In genomic region chr2:230953843-230954242, GRCh38 we compare ENCODE assay signal across 18 cellular contexts. TPM values are rescaled to one million over a fixed set of nuclear protein-coding genes. Genes with fewer than 3 reads are reported as not detected.
DNase-seq lines count a peak whose midpoint lies in the region; ATAC-seq lines count a peak whose summit lies in the region.
"Had no signal": no experiment of that assay in that cellular context is flagged by ENCODE, and none has a peak within 500 bp of the region (broad histone marks: within the 10 kb centered on the region; RNA-seq: fewer than 3 reads in every experiment).

No MANE protein-coding gene starts in this region.

- H3K27me3 Mint-ChIP-seq in activated T-helper 1 cell treated with anti-CD3 and anti-CD28 coated beads, Interleukin-12 subunit alpha, Interleukin-12 subunit beta, Interleukin-2, Interleukin-4 antibody, amounts not matched to agents 30 ng/mL and 10 ng/mL and 1 ng/mL, durations not matched to agents 14 hours and 24 hours and 36 hours (ENCODE audit: insufficient read depth), result peaks cover 65% of the 10 kb centered on the region

- no peaks in the 10 kb centered on the region for H3K9me3 Mint-ChIP-seq in activated T-helper 1 cell treated with anti-CD3 and anti-CD28 coated beads, Interleukin-12 subunit alpha, Interleukin-12 subunit beta, Interleukin-2, Interleukin-4 antibody, amounts not matched to agents 30 ng/mL and 10 ng/mL and 1 ng/mL, durations not matched to agents 14 hours and 24 hours and 36 hours

- no peak overlapping the region for H3K27ac Mint-ChIP-seq in activated T-helper 1 cell treated with anti-CD3 and anti-CD28 coated beads, Interleukin-12 subunit alpha, Interleukin-12 subunit beta, Interleukin-2, Interleukin-4 antibody, amounts not matched to agents 30 ng/mL and 10 ng/mL and 1 ng/mL, durations not matched to agents 14 hours and 24 hours and 36 hours

- peaks cover 34% of the 10 kb centered on the region for H3K4me1 Mint-ChIP-seq in activated T-helper 1 cell treated with anti-CD3 and anti-CD28 coated beads, Interleukin-12 subunit alpha, Interleukin-12 subunit beta, Interleukin-2, Interleukin-4 antibody, amounts not matched to agents 30 ng/mL and 10 ng/mL and 1 ng/mL, durations not matched to agents 14 hours and 24 hours and 36 hours (ENCODE audit: low read depth)

- H3K36me3 Mint-ChIP-seq in activated T-helper 1 cell treated with anti-CD3 and anti-CD28 coated beads, Interleukin-12 subunit alpha, Interleukin-12 subunit beta, Interleukin-2, Interleukin-4 antibody, amounts not matched to agents 30 ng/mL and 10 ng/mL and 1 ng/mL, durations not matched to agents 14 hours and 24 hours and 36 hours (ENCODE audit: low read depth), result no peaks in the 10 kb centered on the region

- intact Hi-C loops in activated T-helper 1 cell treated with anti-CD3 and anti-CD28 coated beads, Interleukin-12 subunit alpha, Interleukin-12 subunit beta, Interleukin-2, Interleukin-4 antibody, amounts not matched to agents 30 ng/mL and 10 ng/mL and 1 ng/mL, durations not matched to agents 14 hours and 24 hours and 36 hours (cut with micrococcal nuclease), result no loop called here

- no peak overlapping the region for H3K4me3 Mint-ChIP-seq in activated T-helper 1 cell treated with anti-CD3 and anti-CD28 coated beads, Interleukin-12 subunit alpha, Interleukin-12 subunit beta, Interleukin-2, Interleukin-4 antibody, amounts not matched to agents 30 ng/mL and 10 ng/mL and 1 ng/mL, durations not matched to agents 14 hours and 24 hours and 36 hours

- ATAC-seq in GM19468 (IDR thresholded peaks at IDR 0.05; ENCODE audit: extremely low read depth, unreplicated experiment) (peak; percentile 3), HG03442 (IDR thresholded peaks at IDR 0.05; ENCODE audit: unreplicated experiment) (peak; percentile 25)
- ATAC-seq: lower lobe of right lung had no signal

- DNase-seq in GF-D8 (lab: John Stamatoyannopoulos, UW) (peak; percentile 7), glomerular visceral epithelial cell (ENCODE audit: extremely low spot score) (peak; percentile 92), Ammon's horn (ENCODE audit: low spot score) (no peak), inferior parietal cortex (ENCODE audit: extremely low spot score) (no peak), AG20443 (ENCODE audit: low spot score) (no peak)
- DNase-seq in activated T-helper 1 cell treated with anti-CD3 and anti-CD28 coated beads, Interleukin-12 subunit alpha, Interleukin-12 subunit beta, Interleukin-2, Interleukin-4 antibody, amounts not matched to agents 30 ng/mL and 10 ng/mL and 1 ng/mL, durations not matched to agents 14 hours and 24 hours and 36 hours (ENCODE audit: low spot score), result no peak
- DNase-seq: activated CD4-positive, alpha-beta T cell treated with anti-CD3 and anti-CD28 coated beads for 1 hour; C1 segment of cervical spinal cord; KBM-7; lower lobe of right lung; NCI-H2081; NK-92 treated with Interleukin-12 subunit alpha and Interleukin-12 subunit beta, amount 100 ng/mL, for 24 hours; occipital lobe; SK-N-SH had no signal

RNA-seq across cellular contexts. Expression of gene GPR55, which starts 28.8 kb away (rescaled TPM):
- total RNA-seq in activated T-helper 1 cell treated with anti-CD3 and anti-CD28 coated beads, Interleukin-12 subunit alpha, Interleukin-12 subunit beta, Interleukin-2, Interleukin-4 antibody, amounts not matched to agents 30 ng/mL and 10 ng/mL and 1 ng/mL, durations not matched to agents 14 hours and 24 hours and 36 hours, result 0.13 and 0.29 TPM in 2 replicates
- total RNA-seq: cardiac muscle cell, occipital lobe had no signal

RNA-seq across cellular contexts. Expression of gene SPATA3, which starts 42.1 kb away (rescaled TPM):
- not detected in 2 replicates for total RNA-seq in activated T-helper 1 cell treated with anti-CD3 and anti-CD28 coated beads, Interleukin-12 subunit alpha, Interleukin-12 subunit beta, Interleukin-2, Interleukin-4 antibody, amounts not matched to agents 30 ng/mL and 10 ng/mL and 1 ng/mL, durations not matched to agents 14 hours and 24 hours and 36 hours
- total RNA-seq: cardiac muscle cell, H4, lower lobe of right lung, occipital lobe had no signal

Comparison
In these comparisons a context has a peak if more than half of its experiments do, and no peak if none do; other contexts are left out.
1. DNase-seq: peak in GF-D8 (single experiment) and glomerular visceral epithelial cell (single experiment); none in Ammon's horn (single experiment), inferior parietal cortex (single experiment), activated T-helper 1 cell treated with anti-CD3 and anti-CD28 coated beads, Interleukin-12 subunit alpha, Interleukin-12 subunit beta, Interleukin-2, Interleukin-4 antibody, amounts not matched to agents 30 ng/mL and 10 ng/mL and 1 ng/mL, durations not matched to agents 14 hours and 24 hours and 36 hours (single experiment) and AG20443 (single experiment).